9 cellular contexts compared by ENCODE assay signal in genomic region chr18:13500227-13500865, GRCh38.
DNase-seq lines count a peak whose midpoint lies in the region; ATAC-seq and TF ChIP-seq lines count a peak whose summit lies in the region.
"Had no signal": no experiment of that assay in that cellular context is flagged by ENCODE, and none has a peak within 500 bp of the region (broad histone marks: within the 10 kb centered on the region; RNA-seq: fewer than 3 reads in every experiment).

No MANE protein-coding gene starts in this region.

- no peaks in the 10 kb centered on the region for H3K36me3 ChIP-seq in ectodermal cell (ENCODE audit: control insufficient read depth, insufficient read depth, low read length)
- H3K36me3 ChIP-seq: adrenal gland had no signal

- peaks cover 10% of the 10 kb centered on the region for H3K27me3 Mint-ChIP-seq in mesothelial cell of epicardium (ENCODE audit: low read depth)

- H3K36me3 Mint-ChIP-seq in mesothelial cell of epicardium, result peaks cover 13% of the 10 kb centered on the region

- no peaks in the 10 kb centered on the region for H3K9me3 ChIP-seq in ectodermal cell (ENCODE audit: control insufficient read depth, low read length)
- H3K9me3 ChIP-seq: adrenal gland had no signal

- no peak overlapping the region for H3K4me3 ChIP-seq in ectodermal cell (ENCODE audit: insufficient read depth, low read depth, low read length)
- H3K4me3 ChIP-seq: adrenal gland had no signal

- peak overlapping the region; percentile 46 for H3K4me3 Mint-ChIP-seq in mesothelial cell of epicardium

- WGBS in ectodermal cell, 2 experiments, result 8 to 11% methylated on average over 23 of the region's 23 CpGs

- DNase-seq in DMS79 (lab: John Stamatoyannopoulos, UW) (peak; percentile 75), NCI-H2171 (lab: John Stamatoyannopoulos, UW) (peak; percentile 61), mesothelial cell of epicardium (ENCODE audit: low spot score in 2 of 2, unreplicated experiment in 2 of 2) (no peak), activated gamma-delta T cell treated with Interleukin-2 at 50 U/mL for 16 hours (no peak)
- no peak for DNase-seq in stimulated activated CD8-positive, alpha-beta memory T cell treated with anti-CD3 and anti-CD28 coated beads, Interleukin-4, amount 100 ng/mL, for 48 hours

- peak overlapping the region; percentile 78 for H3K27ac ChIP-seq in ectodermal cell (ENCODE audit: insufficient read depth, low read depth, low read length, poor library complexity, severe bottlenecking)

- H3K4me1 Mint-ChIP-seq in mesothelial cell of epicardium, result peaks cover 32% of the 10 kb centered on the region

- H3K4me1 ChIP-seq in ectodermal cell (ENCODE audit: control insufficient read depth, insufficient read depth, low read length), result peaks cover 11% of the 10 kb centered on the region

- H3K27me3 ChIP-seq in ectodermal cell (ENCODE audit: control insufficient read depth, insufficient read depth, low read length, poor library complexity, severe bottlenecking), result peaks cover 5% of the 10 kb centered on the region
- H3K27me3 ChIP-seq: adrenal gland had no signal

- peaks cover 13% of the 10 kb centered on the region for H3K9me3 Mint-ChIP-seq in mesothelial cell of epicardium

- peak overlapping the region; percentile 86 for H3K27ac Mint-ChIP-seq in mesothelial cell of epicardium

- ATAC-seq in GM19463 (IDR thresholded peaks at IDR 0.05; ENCODE audit: unreplicated experiment) (no peak), HG02970 (IDR thresholded peaks at IDR 0.05; ENCODE audit: low FRiP score, unreplicated experiment) (no peak)

- no peak for TF ChIP-seq CTCF in mesothelial cell of epicardium (IDR thresholded peaks at IDR 0.05; ENCODE audit: unreplicated experiment)

Comparison
In these comparisons a context has a peak if more than half of its experiments do, and no peak if none do; other contexts are left out.
1. DNase-seq: peak in DMS79 (single experiment) and NCI-H2171 (single experiment); none in mesothelial cell of epicardium (0 of 2), stimulated activated CD8-positive, alpha-beta memory T cell treated with anti-CD3 and anti-CD28 coated beads, Interleukin-4, amount 100 ng/mL, for 48 hours (single experiment) and activated gamma-delta T cell treated with Interleukin-2 at 50 U/mL for 16 hours (single experiment).